ENCODE assay signal across 8 cellular contexts in genomic region chr11:130861902-130862552, GRCh38. TPM values are rescaled to one million over a fixed set of nuclear protein-coding genes. Genes with fewer than 3 reads are reported as not detected.
DNase-seq lines count a peak whose midpoint lies in the region; ATAC-seq, FAIRE-seq and TF ChIP-seq lines count a peak whose summit lies in the region.

No MANE protein-coding gene starts in this region.

- no peak overlapping the region for H3K27ac ChIP-seq in neural progenitor cell

- H3K9me3 ChIP-seq in neural progenitor cell (ENCODE audit: low read depth) = no peaks in the 10 kb centered on the region

- H3K9ac ChIP-seq in neural progenitor cell = no peak overlapping the region

- no peaks in the 10 kb centered on the region for H3K36me3 ChIP-seq in neural progenitor cell

- no peak overlapping the region for H3K4me3 Mint-ChIP-seq in neural progenitor cell
- peak overlapping the region in 1 of 2 donors; percentile 22 for H3K4me3 Mint-ChIP-seq in stimulated activated naive CD8-positive, alpha-beta T cell treated with anti-CD3 and anti-CD28 coated beads, Interleukin-15, amount 100 ng/mL, for 72 hours

- H3K4me1 ChIP-seq in neural progenitor cell = peaks cover 8% of the 10 kb centered on the region

- H3K4me1 Mint-ChIP-seq in neural progenitor cell = peaks cover 25% of the 10 kb centered on the region
- peaks cover 7% of the 10 kb centered on the region for H3K4me1 Mint-ChIP-seq in stimulated activated naive CD8-positive, alpha-beta T cell treated with anti-CD3 and anti-CD28 coated beads, Interleukin-15, amount 100 ng/mL, for 72 hours

- peaks cover 2% of the 10 kb centered on the region for H3K36me3 Mint-ChIP-seq in neural progenitor cell

- no peaks in the 10 kb centered on the region for H3K79me2 ChIP-seq in neural progenitor cell (ENCODE audit: low read depth)

- H2AFZ ChIP-seq in neural progenitor cell (replicated peaks) = peak overlapping the region; percentile 64

- H3K9me3 Mint-ChIP-seq in neural progenitor cell = peaks cover 3% of the 10 kb centered on the region
- no peaks in the 10 kb centered on the region for H3K9me3 Mint-ChIP-seq in stimulated activated naive CD8-positive, alpha-beta T cell treated with anti-CD3 and anti-CD28 coated beads, Interleukin-15, amount 100 ng/mL, for 72 hours

- no peaks in the 10 kb centered on the region for H3F3A ChIP-seq in neural progenitor cell (ENCODE audit: low read depth)

- peaks cover 2% of the 10 kb centered on the region for H3K27me3 Mint-ChIP-seq in neural progenitor cell (ENCODE audit: insufficient read depth, low read depth)
- peaks cover 17% of the 10 kb centered on the region for H3K27me3 Mint-ChIP-seq in stimulated activated naive CD8-positive, alpha-beta T cell treated with anti-CD3 and anti-CD28 coated beads, Interleukin-15, amount 100 ng/mL, for 72 hours

- no peak for FAIRE-seq in RCC 7860 (lab: Jason Lieb, UNC)

- DNase-seq in Daoy (ENCODE audit: low read depth) (peak; percentile 89), H4 (ENCODE audit: low spot score) (peak; percentile 83), LoVo (ENCODE audit: low spot score) (peak; percentile 89), RCC 7860 (ENCODE audit: low spot score) (peak; percentile 65), activated T-helper 1 cell treated with Interleukin-2 at 50 U/mL for 16 hours (ENCODE audit: low read depth) (peak; percentile 69), fibroblast of pulmonary artery (ENCODE audit: low read depth) (peak; percentile 96), neural progenitor cell (ENCODE audit: low spot score) (peak; percentile 98)
- peak; percentile 81 to 83 for DNase-seq in stimulated activated naive CD8-positive, alpha-beta T cell treated with anti-CD3 and anti-CD28 coated beads, Interleukin-15, amount 100 ng/mL, for 72 hours

- H3K27ac Mint-ChIP-seq in neural progenitor cell = peak overlapping the region; percentile 24
- no peak overlapping the region for H3K27ac Mint-ChIP-seq in stimulated activated naive CD8-positive, alpha-beta T cell treated with anti-CD3 and anti-CD28 coated beads, Interleukin-15, amount 100 ng/mL, for 72 hours

- H3K27me3 ChIP-seq in neural progenitor cell = peaks cover 6% of the 10 kb centered on the region

- peak; percentile 82 for ATAC-seq in stimulated activated naive CD8-positive, alpha-beta T cell treated with anti-CD3 and anti-CD28 coated beads, Interleukin-15, amount 100 ng/mL, for 72 hours

- TF ChIP-seq CTCF in fibroblast of pulmonary artery (IDR thresholded peaks at IDR 0.05; ENCODE audit: low read length, missing control alignments) (peak; percentile 100), neural progenitor cell (IDR thresholded peaks at IDR 0.05) (peak; percentile 100)

- H3K4me2 ChIP-seq in neural progenitor cell = peak overlapping the region; percentile 25

- H3K4me3 ChIP-seq in fibroblast of pulmonary artery (replicated peaks; ENCODE audit: low read depth, low read length) = no peak overlapping the region
- no peak overlapping the region for H3K4me3 ChIP-seq in neural progenitor cell

- no peaks in the 10 kb centered on the region for H4K20me1 ChIP-seq in neural progenitor cell (ENCODE audit: low read depth)

RNA-seq across cellular contexts. Expression of gene SNX19, which starts 54.3 kb away (rescaled TPM):
- 33.1 and 43.3 TPM in 2 replicates for total RNA-seq in Daoy (2014; rRNA removed; shearing (Covaris generic))
- total RNA-seq in H4 (2014; rRNA removed; shearing (Covaris generic)) = 39.0 and 51.0 TPM in 2 replicates
- 32.8 and 33.4 TPM in 2 replicates for total RNA-seq in neural progenitor cell (ENCODE audit: low replicate concordance)
